ENCODE assay signal across 19 cellular contexts in genomic region chr20:63044605-63045004, GRCh38. TPM values are rescaled to one million over a fixed set of nuclear protein-coding genes. Genes with fewer than 3 reads are reported as not detected.
DNase-seq lines count a peak whose midpoint lies in the region; ATAC-seq lines count a peak whose summit lies in the region.
"Had no signal": no experiment of that assay in that cellular context is flagged by ENCODE, and none has a peak within 500 bp of the region (broad histone marks: within the 10 kb centered on the region; RNA-seq: fewer than 3 reads in every experiment).

No MANE protein-coding gene starts in this region.

- no peak overlapping the region for H4K8ac ChIP-seq in neuronal stem cell (ENCODE audit: low read depth, low read length)

- no peak overlapping the region for H4K91ac ChIP-seq in neuronal stem cell (ENCODE audit: low read depth, low read length, poor library complexity)

- no peak overlapping the region for H3K4me3 ChIP-seq in neuronal stem cell (ENCODE audit: low read length in 2 of 2)

- H3K18ac ChIP-seq in neuronal stem cell (ENCODE audit: low read length): peak overlapping the region; percentile 45

- H2AFZ ChIP-seq in neuronal stem cell (ENCODE audit: low read length): no peak overlapping the region

- H2BK15ac ChIP-seq in neuronal stem cell (ENCODE audit: low read length): no peak overlapping the region

- H3K9me3 ChIP-seq in neuronal stem cell (replicated peaks in 1 of 2; ENCODE audit: control insufficient read depth in 2 of 2, insufficient read depth in 1 of 2, low read depth in 1 of 2, low read length in 2 of 2): peaks cover 4% of the 10 kb centered on the region in 2 donors

- H3K4me2 ChIP-seq in neuronal stem cell (ENCODE audit: insufficient read depth, low read length, poor library complexity, severe bottlenecking): no peak overlapping the region

- no peak overlapping the region for H2BK12ac ChIP-seq in neuronal stem cell (ENCODE audit: low read length)

- peak overlapping the region; percentile 25 for H3K23ac ChIP-seq in neuronal stem cell (ENCODE audit: low read depth, low read length, poor library complexity)

- no peak overlapping the region for H2BK5ac ChIP-seq in neuronal stem cell (ENCODE audit: low read length)

- H2BK120ac ChIP-seq in neuronal stem cell (ENCODE audit: low read depth, low read length): no peak overlapping the region

- H3K4me1 Mint-ChIP-seq in stimulated activated naive CD8-positive, alpha-beta T cell treated with anti-CD3 and anti-CD28 coated beads, Interleukin-15, amount 100 ng/mL, for 72 hours: no peaks in the 10 kb centered on the region
- H3K4me1 Mint-ChIP-seq: CD14-positive monocyte; CD8-positive, alpha-beta memory T cell had no signal

- no peaks in the 10 kb centered on the region for H3K79me1 ChIP-seq in neuronal stem cell (ENCODE audit: low read depth, low read length)

- H2AK5ac ChIP-seq in neuronal stem cell (ENCODE audit: low read depth, low read length): no peak overlapping the region

- H3K4me1 ChIP-seq in neuronal stem cell (ENCODE audit: control insufficient read depth in 2 of 2, insufficient read depth in 1 of 2, low read depth in 1 of 2, low read length in 2 of 2): no peaks in the 10 kb centered on the region

- H3K9me3 Mint-ChIP-seq in stimulated activated naive CD8-positive, alpha-beta T cell treated with anti-CD3 and anti-CD28 coated beads, Interleukin-15, amount 100 ng/mL, for 72 hours: no peaks in the 10 kb centered on the region
- H3K9me3 Mint-ChIP-seq: CD8-positive, alpha-beta memory T cell had no signal

- H3K36me3 ChIP-seq in neuronal stem cell (replicated peaks in 1 of 2; ENCODE audit: control insufficient read depth in 2 of 2, insufficient read depth in 2 of 2, low read length in 2 of 2): no peaks in the 10 kb centered on the region

- DNase-seq in Right ventricle myocardium inferior (ENCODE audit: missing footprints) (peak; percentile 20), cardiac septum (ENCODE audit: low spot score) (no peak), neuronal stem cell (ENCODE audit: low spot score) (no peak), dedifferentiated amniotic fluid mesenchymal stem cell (ENCODE audit: extremely low spot score) (no peak), mucosa of gallbladder (ENCODE audit: low spot score) (no peak)
- no peak for DNase-seq in stimulated activated naive CD8-positive, alpha-beta T cell treated with anti-CD3 and anti-CD28 coated beads, Interleukin-15, amount 100 ng/mL, for 72 hours
- no peak for DNase-seq in stimulated activated naive CD8-positive, alpha-beta T cell treated with anti-CD3 and anti-CD28 coated beads, Interleukin-15, Interleukin-2, amounts not matched to agents 100 U/mL and 50 U/mL, for 24 hours
- DNase-seq: Caco-2, DND-41, GDM1, HCEC 1CT, HFFc6 had no signal

- intact Hi-C loops in Right ventricle myocardium inferior (cut with DNase I): no loop called here
- intact Hi-C loops in cardiac septum (cut with DNase I): no loop called here

- no peak for ATAC-seq in Right ventricle myocardium inferior
- ATAC-seq in stimulated activated naive CD8-positive, alpha-beta T cell treated with anti-CD3 and anti-CD28 coated beads, Interleukin-15, amount 100 ng/mL, for 72 hours: peak; percentile 40
- ATAC-seq in stimulated activated naive CD8-positive, alpha-beta T cell treated with anti-CD3 and anti-CD28 coated beads, Interleukin-15, Interleukin-2, amounts not matched to agents 100 U/mL and 50 U/mL, for 24 hours: no peak

- H3K4ac ChIP-seq in neuronal stem cell (ENCODE audit: low read length): no peak overlapping the region

- H3K27me3 Mint-ChIP-seq in stimulated activated naive CD8-positive, alpha-beta T cell treated with anti-CD3 and anti-CD28 coated beads, Interleukin-15, amount 100 ng/mL, for 72 hours: peaks cover 30% of the 10 kb centered on the region

- H3K27ac ChIP-seq in neuronal stem cell (replicated peaks; ENCODE audit: low read length): no peak overlapping the region
- H3K27ac ChIP-seq: 22Rv1, HL-60 had no signal

- WGBS in neuronal stem cell (ENCODE audit: extremely low coverage in 2 of 2, insufficient read length in 2 of 2, insufficient replicate concordance in 1 of 2), 2 donors: no CpG with 5 or more reads among the region's 16 CpGs

- no peak overlapping the region for H3K14ac ChIP-seq in neuronal stem cell (ENCODE audit: low read length)

- no peak overlapping the region for H3K9ac ChIP-seq in neuronal stem cell (ENCODE audit: low read depth, low read length, poor library complexity)

- H3K4me3 Mint-ChIP-seq in stimulated activated naive CD8-positive, alpha-beta T cell treated with anti-CD3 and anti-CD28 coated beads, Interleukin-15, amount 100 ng/mL, for 72 hours: no peak overlapping the region
- H3K4me3 Mint-ChIP-seq: CD14-positive monocyte; CD8-positive, alpha-beta memory T cell; HFFc6 had no signal

- no peak overlapping the region for H3K27ac Mint-ChIP-seq in stimulated activated naive CD8-positive, alpha-beta T cell treated with anti-CD3 and anti-CD28 coated beads, Interleukin-15, amount 100 ng/mL, for 72 hours
- H3K27ac Mint-ChIP-seq: CD14-positive monocyte; CD8-positive, alpha-beta memory T cell; HFFc6 had no signal

- H3K27me3 ChIP-seq in neuronal stem cell (ENCODE audit: control insufficient read depth in 3 of 3, insufficient read depth in 3 of 3, low read depth in 1 of 3, low read length in 3 of 3): peaks cover 0 to 41% (median 0%) of the 10 kb centered on the region in 3 experiments

RNA-seq across cellular contexts. Expression of gene BHLHE23, which starts 37.8 kb away (rescaled TPM):
- not detected for total RNA-seq in Right ventricle myocardium inferior
- not detected for total RNA-seq in cardiac septum
- not detected for polyA plus RNA-seq in neuronal stem cell (2013, experiment 1 of 2)
- not detected for polyA plus RNA-seq in neuronal stem cell (2013, experiment 2 of 2)
- not detected for total RNA-seq in mucosa of gallbladder
- total RNA-seq: A673; CD8-positive, alpha-beta memory T cell; HFFc6 had no signal
- polyA plus RNA-seq: BJ; CD14-positive monocyte; CD8-positive, alpha-beta memory T cell; H1 had no signal
